ENCODE assay signal across 15 cellular contexts in genomic region chr6:32583527-32583898, GRCh38. TPM values are rescaled to one million over a fixed set of nuclear protein-coding genes. Genes with fewer than 3 reads are reported as not detected.
A peak's percentile ranks its signal among the peaks of the same experiment; 100 is the strongest.
DNase-seq lines count a peak whose midpoint lies in the region; ATAC-seq and TF ChIP-seq lines count a peak whose summit lies in the region.
"Had no signal": no experiment of that assay in that cellular context is flagged by ENCODE, and none has a peak within 500 bp of the region (broad histone marks: within the 10 kb centered on the region; RNA-seq: fewer than 3 reads in every experiment).

No MANE protein-coding gene starts in this region.

- no peak for DNase-seq in activated T-cell treated with anti-CD3 and anti-CD28 coated beads, Interleukin-2, amount 50 U/mL, for 4 hours
- DNase-seq in activated T-cell treated with anti-CD3 and anti-CD28 coated beads, Interleukin-2, amount 50 U/mL, for 48 hours: no peak
- no peak for DNase-seq in activated CD8-positive, alpha-beta T cell treated with anti-CD3 and anti-CD28 coated beads for 36 hours
- DNase-seq in stimulated activated effector memory CD8-positive, alpha-beta T cell treated with anti-CD3 and anti-CD28 coated beads, Interleukin-12 subunit alpha, Interleukin-12 subunit beta, amount 100 ng/mL, for 72 hours (ENCODE audit: low spot score in 2 of 2): peak in 1 of 2 donors; percentile 57
- DNase-seq in DMS53 (lab: John Stamatoyannopoulos, UW) (no peak), heart left ventricle (no peak)
- DNase-seq: NCI-H1436, NCI-H69, T1000, transverse colon had no signal

- peak overlapping the region; percentile 80 for H3K27ac Mint-ChIP-seq in activated CD8-positive, alpha-beta T cell treated with anti-CD3 and anti-CD28 coated beads for 36 hours
- peak overlapping the region; percentile 94 for H3K27ac Mint-ChIP-seq in stimulated activated effector memory CD8-positive, alpha-beta T cell treated with anti-CD3 and anti-CD28 coated beads, Interleukin-12 subunit alpha, Interleukin-12 subunit beta, amount 100 ng/mL, for 72 hours

- H3K9me3 ChIP-seq in iPS-15b (ENCODE audit: control insufficient read depth, insufficient read depth, low read length) (no peaks in the 10 kb centered on the region), heart left ventricle (no peaks in the 10 kb centered on the region)
- H3K9me3 ChIP-seq: esophagus muscularis mucosa, transverse colon had no signal

- POLR2A ChIA-PET in activated CD8-positive, alpha-beta T cell treated with anti-CD3 and anti-CD28 coated beads for 36 hours (lab: Charles Lee): no interaction called here

- H3K27me3 ChIP-seq in iPS-15b (ENCODE audit: control insufficient read depth, insufficient read depth, low read length) (peaks cover 6% of the 10 kb centered on the region), heart left ventricle (peaks cover 0 to 15% (median 0%) of the 10 kb centered on the region in 9 donors)
- H3K27me3 ChIP-seq: esophagus muscularis mucosa, transverse colon had no signal

- H3K9me3 Mint-ChIP-seq in activated T-cell treated with anti-CD3 and anti-CD28 coated beads, Interleukin-2, amount 50 U/mL, for 4 hours: no peaks in the 10 kb centered on the region
- no peaks in the 10 kb centered on the region for H3K9me3 Mint-ChIP-seq in activated CD8-positive, alpha-beta T cell treated with anti-CD3 and anti-CD28 coated beads for 36 hours
- H3K9me3 Mint-ChIP-seq in stimulated activated effector memory CD8-positive, alpha-beta T cell treated with anti-CD3 and anti-CD28 coated beads, Interleukin-12 subunit alpha, Interleukin-12 subunit beta, amount 100 ng/mL, for 72 hours: no peaks in the 10 kb centered on the region

- peak in 1 of 2 donors; percentile 23 for ATAC-seq in activated T-cell treated with anti-CD3 and anti-CD28 coated beads, Interleukin-2, amount 50 U/mL, for 4 hours
- ATAC-seq in activated CD8-positive, alpha-beta T cell treated with anti-CD3 and anti-CD28 coated beads for 36 hours: no peak
- no peak for ATAC-seq in stimulated activated effector memory CD8-positive, alpha-beta T cell treated with anti-CD3 and anti-CD28 coated beads, Interleukin-12 subunit alpha, Interleukin-12 subunit beta, amount 100 ng/mL, for 72 hours
- ATAC-seq in heart left ventricle (no peak), HG03095 (IDR thresholded peaks at IDR 0.05; ENCODE audit: unreplicated experiment) (no peak)

- peak overlapping the region in 2 of 12 donors; percentile 10 to 33 for H3K27ac ChIP-seq in heart left ventricle
- H3K27ac ChIP-seq: esophagus muscularis mucosa, KMS-11 had no signal

- H3K36me3 Mint-ChIP-seq in activated T-cell treated with anti-CD3 and anti-CD28 coated beads, Interleukin-2, amount 50 U/mL, for 4 hours (ENCODE audit: insufficient read depth): peaks cover 14% of the 10 kb centered on the region
- peaks cover 5% of the 10 kb centered on the region for H3K36me3 Mint-ChIP-seq in activated CD8-positive, alpha-beta T cell treated with anti-CD3 and anti-CD28 coated beads for 36 hours (ENCODE audit: low read depth)
- peaks cover 80% of the 10 kb centered on the region for H3K36me3 Mint-ChIP-seq in stimulated activated effector memory CD8-positive, alpha-beta T cell treated with anti-CD3 and anti-CD28 coated beads, Interleukin-12 subunit alpha, Interleukin-12 subunit beta, amount 100 ng/mL, for 72 hours

- no peaks in the 10 kb centered on the region for H3K36me3 ChIP-seq in iPS-15b (ENCODE audit: control insufficient read depth, insufficient read depth, low read length)
- peaks cover 0 to 7% (median 0%) of the 10 kb centered on the region in 9 donors for H3K36me3 ChIP-seq in heart left ventricle
- H3K36me3 ChIP-seq: esophagus muscularis mucosa, transverse colon had no signal

- H3K4me1 Mint-ChIP-seq in activated T-cell treated with anti-CD3 and anti-CD28 coated beads, Interleukin-2, amount 50 U/mL, for 4 hours (ENCODE audit: low read depth): peaks cover 23% of the 10 kb centered on the region
- peaks cover 21% of the 10 kb centered on the region for H3K4me1 Mint-ChIP-seq in activated CD8-positive, alpha-beta T cell treated with anti-CD3 and anti-CD28 coated beads for 36 hours (ENCODE audit: low read depth)
- H3K4me1 Mint-ChIP-seq in stimulated activated effector memory CD8-positive, alpha-beta T cell treated with anti-CD3 and anti-CD28 coated beads, Interleukin-12 subunit alpha, Interleukin-12 subunit beta, amount 100 ng/mL, for 72 hours: peaks cover 60% of the 10 kb centered on the region

- H3K4me3 ChIP-seq in iPS-15b (ENCODE audit: low read depth, low read length): peak overlapping the region; percentile 58
- peak overlapping the region in 4 of 12 donors; percentile 24 to 48 (median 40) for H3K4me3 ChIP-seq in heart left ventricle
- H3K4me3 ChIP-seq: lung had no signal

- WGBS in heart left ventricle, 4 donors: 7 to 16% (median 12%) methylated on average over 2 of the region's 2 CpGs

- intact Hi-C loops in activated CD8-positive, alpha-beta T cell treated with anti-CD3 and anti-CD28 coated beads for 36 hours (cut with micrococcal nuclease): no loop called here
- intact Hi-C loops in heart left ventricle (cut with DNase I): loop anchor here in 4 of 10 donors (10.0 kb wide), 3 partner anchors 49 to 149 kb away; partner anchors contain the start of genes HLA-DRA (in 1 of the 4) and HLA-DRB5 (in 1 of the 4)

- H3K4me1 ChIP-seq in iPS-15b (ENCODE audit: control insufficient read depth, insufficient read depth, low read length): no peaks in the 10 kb centered on the region
- H3K4me1 ChIP-seq in heart left ventricle: peaks cover 0 to 4% (median 0%) of the 10 kb centered on the region in 12 donors
- H3K4me1 ChIP-seq: esophagus muscularis mucosa, transverse colon had no signal

- CTCF ChIA-PET in activated CD8-positive, alpha-beta T cell treated with anti-CD3 and anti-CD28 coated beads for 36 hours (lab: Charles Lee): no interaction called here

- no peak for TF ChIP-seq POLR2A in heart left ventricle (IDR thresholded peaks at IDR 0.05)

- no peaks in the 10 kb centered on the region for H3K27me3 Mint-ChIP-seq in activated T-cell treated with anti-CD3 and anti-CD28 coated beads, Interleukin-2, amount 50 U/mL, for 4 hours (ENCODE audit: low read depth)
- peaks cover 3% of the 10 kb centered on the region for H3K27me3 Mint-ChIP-seq in activated CD8-positive, alpha-beta T cell treated with anti-CD3 and anti-CD28 coated beads for 36 hours

- H3K9ac ChIP-seq in iPS-15b (ENCODE audit: low read depth, low read length): no peak overlapping the region
- H3K9ac ChIP-seq: KMS-11 had no signal

- H3K4me3 Mint-ChIP-seq in activated T-cell treated with anti-CD3 and anti-CD28 coated beads, Interleukin-2, amount 50 U/mL, for 4 hours: peak overlapping the region; percentile 73
- peak overlapping the region; percentile 82 for H3K4me3 Mint-ChIP-seq in activated CD8-positive, alpha-beta T cell treated with anti-CD3 and anti-CD28 coated beads for 36 hours
- peak overlapping the region; percentile 91 for H3K4me3 Mint-ChIP-seq in stimulated activated effector memory CD8-positive, alpha-beta T cell treated with anti-CD3 and anti-CD28 coated beads, Interleukin-12 subunit alpha, Interleukin-12 subunit beta, amount 100 ng/mL, for 72 hours

- TF ChIP-seq CTCF in activated CD8-positive, alpha-beta T cell treated with anti-CD3 and anti-CD28 coated beads for 36 hours (IDR thresholded peaks at IDR 0.05): no peak
- TF ChIP-seq CTCF in heart left ventricle (IDR thresholded peaks at IDR 0.05): no peak

RNA-seq across cellular contexts. Expression of gene HLA-DRB1, which starts 6.1 kb away (rescaled TPM):
- total RNA-seq in activated T-cell treated with anti-CD3 and anti-CD28 coated beads, Interleukin-2, amount 50 U/mL, for 4 hours: 10 to 100 TPM in 2 of 3 donors, 1 to 10 TPM in 1; 6.4 to 15.0 (median 11.3) TPM
- total RNA-seq in activated CD8-positive, alpha-beta T cell treated with anti-CD3 and anti-CD28 coated beads for 36 hours: 10 to 100 TPM; 21.8 to 22.7 TPM
- 100 to 1,000 TPM in 3 of 9 donors, 10 to 100 TPM in 6; 12.3 to 404 (median 86.3) TPM for total RNA-seq in heart left ventricle
- 10 to 100 TPM; 32.3 to 76.3 TPM for polyA plus RNA-seq in heart left ventricle

RNA-seq across cellular contexts. Expression of gene HLA-DRB5, which starts 53.4 kb away (rescaled TPM):
- total RNA-seq in activated T-cell treated with anti-CD3 and anti-CD28 coated beads, Interleukin-2, amount 50 U/mL, for 4 hours: 1 to 10 TPM; 1.1 to 6.0 (median 2.5) TPM
- total RNA-seq in activated CD8-positive, alpha-beta T cell treated with anti-CD3 and anti-CD28 coated beads for 36 hours: 1 to 10 TPM; 4.9 to 5.9 TPM
- 10 to 100 TPM in 8 of 9 donors, 1 to 10 TPM in 1; 1.3 to 93.6 (median 50.7) TPM for total RNA-seq in heart left ventricle
- 1 to 10 TPM in 1 of 2 donors, under 1 TPM in 1; 0.38 to 2.7 TPM for polyA plus RNA-seq in heart left ventricle

RNA-seq across cellular contexts. Expression of gene HLA-DQA1, which starts 53.7 kb away (rescaled TPM):
- 10 to 100 TPM in 1 of 3 donors, 1 to 10 TPM in 2; 6.6 to 13.1 (median 6.7) TPM for total RNA-seq in activated T-cell treated with anti-CD3 and anti-CD28 coated beads, Interleukin-2, amount 50 U/mL, for 4 hours
- 1 to 10 TPM; 3.4 to 3.9 TPM for total RNA-seq in activated CD8-positive, alpha-beta T cell treated with anti-CD3 and anti-CD28 coated beads for 36 hours
- 100 to 1,000 TPM in 1 of 9 donors, 10 to 100 TPM in 5, 1 to 10 TPM in 2, not detected in 1; 1.2 to 154 (median 14.1) TPM for total RNA-seq in heart left ventricle
- polyA plus RNA-seq in heart left ventricle: 1 to 10 TPM; 5.3 to 8.7 TPM
